In genomic region chr3:148379763-148380162, GRCh38 we compare ENCODE assay signal across 8 cellular contexts.
A peak's percentile ranks its signal among the peaks of the same experiment; 100 is the strongest.
DNase-seq lines count a peak whose midpoint lies in the region; ATAC-seq and TF ChIP-seq lines count a peak whose summit lies in the region.

No MANE protein-coding gene starts in this region.

- peak; percentile 26 for TF ChIP-seq CTCF in DOHH2 (IDR thresholded peaks at IDR 0.05; ENCODE audit: low read depth, low read length, poor library complexity, severe bottlenecking)

- H3K27ac Mint-ChIP-seq in activated CD4-positive, alpha-beta T cell treated with anti-CD3 and anti-CD28 coated beads, Interleukin-2, amount 10 ng/mL, durations not matched to agents 24 days and 14 days = no peak overlapping the region
- no peak overlapping the region for H3K27ac Mint-ChIP-seq in activated CD8-positive, alpha-beta memory T cell treated with anti-CD3 and anti-CD28 coated beads, Interleukin-2, amount 10 ng/mL, durations not matched to agents 7 days and 5 days

- H3K4me3 Mint-ChIP-seq in activated CD4-positive, alpha-beta T cell treated with anti-CD3 and anti-CD28 coated beads, Interleukin-2, amount 10 ng/mL, durations not matched to agents 24 days and 14 days = no peak overlapping the region
- H3K4me3 Mint-ChIP-seq in activated CD8-positive, alpha-beta memory T cell treated with anti-CD3 and anti-CD28 coated beads, Interleukin-2, amount 10 ng/mL, durations not matched to agents 7 days and 5 days = no peak overlapping the region

- no peak overlapping the region for H3K4me3 ChIP-seq in DOHH2 (ENCODE audit: low read length)

- H3K36me3 Mint-ChIP-seq in activated CD4-positive, alpha-beta T cell treated with anti-CD3 and anti-CD28 coated beads, Interleukin-2, amount 10 ng/mL, durations not matched to agents 24 days and 14 days (ENCODE audit: low read depth) = no peaks in the 10 kb centered on the region
- no peaks in the 10 kb centered on the region for H3K36me3 Mint-ChIP-seq in activated CD8-positive, alpha-beta memory T cell treated with anti-CD3 and anti-CD28 coated beads, Interleukin-2, amount 10 ng/mL, durations not matched to agents 7 days and 5 days

- DNase-seq in RKO (ENCODE audit: low spot score) = peak; percentile 79
- peak; percentile 48 for DNase-seq in fibroblast of the conjunctiva (ENCODE audit: low read depth)
- peak; percentile 77 for DNase-seq in renal cortical epithelial cell (ENCODE audit: low read depth)
- DNase-seq in activated CD4-positive, alpha-beta T cell treated with anti-CD3 and anti-CD28 coated beads, Interleukin-2, amount 10 ng/mL, durations not matched to agents 24 days and 14 days = no peak
- DNase-seq in activated CD8-positive, alpha-beta memory T cell treated with anti-CD3 and anti-CD28 coated beads, Interleukin-2, amount 10 ng/mL, durations not matched to agents 7 days and 5 days = no peak

- H3F3A ChIP-seq in DOHH2 (ENCODE audit: control insufficient read depth, insufficient read depth) = no peaks in the 10 kb centered on the region

- H3K27ac ChIP-seq in DOHH2 (ENCODE audit: low read depth, low read length) = no peak overlapping the region

- H3K79me2 ChIP-seq in DOHH2 (ENCODE audit: control insufficient read depth, low read length) = no peaks in the 10 kb centered on the region

- peak; percentile 96 for ATAC-seq in GM21367 (IDR thresholded peaks at IDR 0.05; ENCODE audit: unreplicated experiment)
- peak; percentile 95 for ATAC-seq in HG03469 (IDR thresholded peaks at IDR 0.05; ENCODE audit: unreplicated experiment)
- no peak for ATAC-seq in activated CD8-positive, alpha-beta memory T cell treated with anti-CD3 and anti-CD28 coated beads, Interleukin-2, amount 10 ng/mL, durations not matched to agents 7 days and 5 days

- H3K9me3 ChIP-seq in DOHH2 (ENCODE audit: control insufficient read depth, insufficient read depth, low read length) = no peaks in the 10 kb centered on the region

- no peaks in the 10 kb centered on the region for H3K27me3 Mint-ChIP-seq in activated CD4-positive, alpha-beta T cell treated with anti-CD3 and anti-CD28 coated beads, Interleukin-2, amount 10 ng/mL, durations not matched to agents 24 days and 14 days
- H3K27me3 Mint-ChIP-seq in activated CD8-positive, alpha-beta memory T cell treated with anti-CD3 and anti-CD28 coated beads, Interleukin-2, amount 10 ng/mL, durations not matched to agents 7 days and 5 days = no peaks in the 10 kb centered on the region

- no peaks in the 10 kb centered on the region for H3K36me3 ChIP-seq in DOHH2 (ENCODE audit: control insufficient read depth, low read length)

- CTCF ChIA-PET in activated CD8-positive, alpha-beta memory T cell treated with anti-CD3 and anti-CD28 coated beads, Interleukin-2, amount 10 ng/mL, durations not matched to agents 7 days and 5 days (lab: Charles Lee) = no interaction called here

- H3K4me1 Mint-ChIP-seq in activated CD4-positive, alpha-beta T cell treated with anti-CD3 and anti-CD28 coated beads, Interleukin-2, amount 10 ng/mL, durations not matched to agents 24 days and 14 days = no peaks in the 10 kb centered on the region
- H3K4me1 Mint-ChIP-seq in activated CD8-positive, alpha-beta memory T cell treated with anti-CD3 and anti-CD28 coated beads, Interleukin-2, amount 10 ng/mL, durations not matched to agents 7 days and 5 days = no peaks in the 10 kb centered on the region

- H3K4me2 ChIP-seq in DOHH2 (ENCODE audit: low read length) = no peak overlapping the region

- intact Hi-C loops in activated CD4-positive, alpha-beta T cell treated with anti-CD3 and anti-CD28 coated beads, Interleukin-2, amount 10 ng/mL, durations not matched to agents 24 days and 14 days (cut with micrococcal nuclease) = no loop called here

- no peaks in the 10 kb centered on the region for H3K9me2 ChIP-seq in DOHH2 (replicated peaks; ENCODE audit: control insufficient read depth, low read length)

- no peaks in the 10 kb centered on the region for H4K20me1 ChIP-seq in DOHH2 (ENCODE audit: control insufficient read depth, insufficient read depth, low read depth, low read length)

- no peaks in the 10 kb centered on the region for H3K9me3 Mint-ChIP-seq in activated CD4-positive, alpha-beta T cell treated with anti-CD3 and anti-CD28 coated beads, Interleukin-2, amount 10 ng/mL, durations not matched to agents 24 days and 14 days
- no peaks in the 10 kb centered on the region for H3K9me3 Mint-ChIP-seq in activated CD8-positive, alpha-beta memory T cell treated with anti-CD3 and anti-CD28 coated beads, Interleukin-2, amount 10 ng/mL, durations not matched to agents 7 days and 5 days (ENCODE audit: low read depth)

- H3K27me3 ChIP-seq in DOHH2 (ENCODE audit: control insufficient read depth, low read length) = no peaks in the 10 kb centered on the region

- no peaks in the 10 kb centered on the region for H3K4me1 ChIP-seq in DOHH2 (ENCODE audit: control insufficient read depth, low read length)

Comparison
In these comparisons a context has a peak if more than half of its experiments do, and no peak if none do; other contexts are left out.
1. DNase-seq: peak in RKO (single experiment), fibroblast of the conjunctiva (single experiment) and renal cortical epithelial cell (single experiment); none in activated CD4-positive, alpha-beta T cell treated with anti-CD3 and anti-CD28 coated beads, Interleukin-2, amount 10 ng/mL, durations not matched to agents 24 days and 14 days (single experiment) and activated CD8-positive, alpha-beta memory T cell treated with anti-CD3 and anti-CD28 coated beads, Interleukin-2, amount 10 ng/mL, durations not matched to agents 7 days and 5 days (single experiment).